ENCODE assay signal across 1 cellular context in genomic region chr7:78620931-78621330, GRCh38.
TF ChIP-seq lines count a peak whose summit lies in the region.

No MANE protein-coding gene starts in this region.

TF ChIP-seq in WTC11, 78 proteins besides CTCF, POLR2A, EP300 and RAD21 (continued from another document):
- no peak for TF ChIP-seq FOXP1 (CRISPR knock-in tag; IDR thresholded peaks at IDR 0.05; ENCODE audit: borderline replicate concordance)
- TF ChIP-seq JUN (CRISPR knock-in tag; IDR thresholded peaks at IDR 0.05) = peak; percentile 59; the same call in 1 of the 2 replicates
- TF ChIP-seq ZNF425 (CRISPR knock-in tag; conservative IDR thresholded peaks at IDR 0.05) = no peak
- TF ChIP-seq ARID4B (CRISPR knock-in tag; IDR thresholded peaks at IDR 0.05; ENCODE audit: borderline replicate concordance) = peak; percentile 81
- TF ChIP-seq GABPB1 (CRISPR knock-in tag; IDR thresholded peaks at IDR 0.05) = no peak
- TF ChIP-seq TEAD1 (CRISPR knock-in tag; IDR thresholded peaks at IDR 0.05) = peak; percentile 42; the same call in 1 of the 2 replicates
- no peak for TF ChIP-seq MLX (CRISPR knock-in tag; IDR thresholded peaks at IDR 0.05)
- no peak for TF ChIP-seq HMGXB4 (CRISPR knock-in tag; IDR thresholded peaks at IDR 0.05)
- no peak for TF ChIP-seq ZBTB21 (CRISPR knock-in tag; IDR thresholded peaks at IDR 0.05; ENCODE audit: borderline replicate concordance)
- no peak for TF ChIP-seq TP53 (CRISPR knock-in tag; IDR thresholded peaks at IDR 0.05)
- TF ChIP-seq SMAD3 (CRISPR knock-in tag; IDR thresholded peaks at IDR 0.05; ENCODE audit: borderline replicate concordance) = peak; percentile 62; the same call in 1 of the 2 replicates
- TF ChIP-seq NFYB (CRISPR knock-in tag; conservative IDR thresholded peaks at IDR 0.05; ENCODE audit: low read depth) = no peak
- no peak for TF ChIP-seq FOXK1 (CRISPR knock-in tag; IDR thresholded peaks at IDR 0.05)
- no peak for TF ChIP-seq MAX (CRISPR knock-in tag; IDR thresholded peaks at IDR 0.05)
- TF ChIP-seq E2F1 (CRISPR knock-in tag; IDR thresholded peaks at IDR 0.05) = no peak
- TF ChIP-seq IRF2 (CRISPR knock-in tag; IDR thresholded peaks at IDR 0.05; ENCODE audit: borderline replicate concordance, low read depth) = no peak
- no peak for TF ChIP-seq ZNF423 (CRISPR knock-in tag; IDR thresholded peaks at IDR 0.05)
- no peak for TF ChIP-seq MXD4 (CRISPR knock-in tag; IDR thresholded peaks at IDR 0.05; ENCODE audit: borderline replicate concordance)
- no peak for TF ChIP-seq RORB (CRISPR knock-in tag; IDR thresholded peaks at IDR 0.05)
